8 cellular contexts compared by ENCODE assay signal in the genomic region with DNA sequence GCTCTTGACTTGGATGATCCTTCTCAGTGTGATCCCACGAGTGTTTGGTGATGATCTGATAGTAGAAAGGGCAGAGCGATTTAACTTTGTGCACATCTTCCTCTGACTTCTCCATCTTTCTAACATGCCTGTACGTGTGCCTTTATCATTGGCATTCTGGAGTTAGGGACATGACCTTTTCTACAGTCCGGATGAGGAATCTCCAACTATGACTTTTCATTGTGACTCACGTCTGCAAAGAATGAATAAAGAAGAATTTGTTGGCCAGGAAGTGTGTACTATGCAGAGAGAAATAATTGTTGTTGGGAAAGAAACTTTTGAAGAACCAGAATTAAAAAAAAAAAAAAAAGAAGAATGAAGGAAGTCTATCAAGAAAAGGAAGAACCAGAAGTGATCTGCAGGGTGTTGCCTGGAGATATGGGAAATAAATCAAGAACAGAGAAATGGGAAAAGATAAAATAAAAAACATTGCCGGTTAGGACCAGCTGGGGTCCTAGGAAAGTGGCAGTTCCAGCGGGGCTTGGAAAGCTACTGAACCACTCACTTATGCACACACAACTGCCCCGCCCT. TPM values are rescaled to one million over a fixed set of nuclear protein-coding genes. Genes with fewer than 3 reads are reported as not detected.
DNase-seq lines count a peak whose midpoint lies in the region; ATAC-seq and TF ChIP-seq lines count a peak whose summit lies in the region.

No MANE protein-coding gene starts in this region.

- peak overlapping the region; percentile 99 for H3K27ac ChIP-seq in GM23248
- H3K27ac ChIP-seq in left ventricle myocardium inferior (replicated peaks): peak overlapping the region; percentile 95
- H3K27ac ChIP-seq in smooth muscle cell (ENCODE audit: low read depth): peak overlapping the region; percentile 88

- H2AFZ ChIP-seq in GM23248 (no peak overlapping the region), smooth muscle cell (ENCODE audit: low read depth) (no peak overlapping the region)

- H3K79me2 ChIP-seq in GM23248 (ENCODE audit: insufficient read depth): peaks cover 92% of the 10 kb centered on the region
- H3K79me2 ChIP-seq in smooth muscle cell (ENCODE audit: low read depth): peaks cover 85% of the 10 kb centered on the region

- in situ Hi-C loops in GM23248 (cut with MboI): no loop called here

- H3K4me2 ChIP-seq in GM23248 (ENCODE audit: unreplicated experiment) (peak overlapping the region; percentile 77), smooth muscle cell (peak overlapping the region; percentile 75)

- H3K9ac ChIP-seq in GM23248 (peak overlapping the region; percentile 83), smooth muscle cell (ENCODE audit: low read depth) (no peak overlapping the region)

- DNase-seq in GM23248: peak; percentile 94
- no peak for DNase-seq in left ventricle myocardium inferior
- DNase-seq in smooth muscle cell (lab: John Stamatoyannopoulos, UW; ENCODE audit: unreplicated experiment): no peak
- no peak for DNase-seq in stimulated activated CD4-positive, alpha-beta T cell treated with anti-CD3 and anti-CD28 coated beads, Interleukin-2, amount 100 ng/mL, for 48 hours
- no peak for DNase-seq in SKM-1 treated with dmso at 0.1 percent for 144 hours (lab: John Stamatoyannopoulos, UW; ENCODE audit: unreplicated experiment)
- no peak for DNase-seq in amygdala (lab: John Stamatoyannopoulos, UW)

- no peak for ATAC-seq in GM19467 (IDR thresholded peaks at IDR 0.05; ENCODE audit: unreplicated experiment)

- H3K4me3 ChIP-seq in GM23248 (peak overlapping the region; percentile 65), WI38 (ENCODE audit: low read depth, low read length) (peak overlapping the region; percentile 42), left ventricle myocardium inferior (peak overlapping the region; percentile 40), smooth muscle cell (no peak overlapping the region)

- H3K9me2 ChIP-seq in GM23248 (ENCODE audit: insufficient read depth): no peaks in the 10 kb centered on the region

- H3K4me1 ChIP-seq in GM23248 (ENCODE audit: insufficient read depth) (peaks cover 63% of the 10 kb centered on the region), left ventricle myocardium inferior (peaks cover 93% of the 10 kb centered on the region), smooth muscle cell (ENCODE audit: low read depth) (peaks cover 32% of the 10 kb centered on the region)

- H4K20me1 ChIP-seq in GM23248 (ENCODE audit: insufficient read depth) (no peaks in the 10 kb centered on the region), smooth muscle cell (ENCODE audit: low read depth) (peaks cover 62% of the 10 kb centered on the region)

- intact Hi-C loops in left ventricle myocardium inferior (cut with micrococcal nuclease): no loop called here

- H3F3A ChIP-seq in GM23248 (ENCODE audit: insufficient read depth) (peaks cover 58% of the 10 kb centered on the region), smooth muscle cell (ENCODE audit: low read depth) (peaks cover 42% of the 10 kb centered on the region)

- H3K27me3 ChIP-seq in GM23248 (replicated peaks; ENCODE audit: insufficient read depth) (no peaks in the 10 kb centered on the region), left ventricle myocardium inferior (ENCODE audit: low read depth) (no peaks in the 10 kb centered on the region), smooth muscle cell (ENCODE audit: low read depth) (no peaks in the 10 kb centered on the region)

- 1 to 2% methylated on average over 8 of the region's 8 CpGs for WGBS in GM23248 (ENCODE audit: low coverage in 1 of 2, low lambda C conversion rate in 2 of 2, missing lambda C conversion rate in 2 of 2), 2 experiments
- 25% methylated on average over 8 of the region's 8 CpGs for WGBS in smooth muscle cell (ENCODE audit: low lambda C conversion rate)

- no peaks in the 10 kb centered on the region for H3K36me3 ChIP-seq in GM23248 (ENCODE audit: low read depth)
- H3K36me3 ChIP-seq in left ventricle myocardium inferior: peaks cover 3% of the 10 kb centered on the region
- no peaks in the 10 kb centered on the region for H3K36me3 ChIP-seq in smooth muscle cell (ENCODE audit: low read depth)

- no peak for TF ChIP-seq CTCF in WI38 (IDR thresholded peaks at IDR 0.05; ENCODE audit: low read depth, low read length)
- TF ChIP-seq CTCF in left ventricle myocardium inferior (IDR thresholded peaks at IDR 0.05; ENCODE audit: borderline replicate concordance): no peak
- TF ChIP-seq CTCF in smooth muscle cell (IDR thresholded peaks at IDR 0.05; ENCODE audit: borderline replicate concordance, insufficient read depth, poor library complexity, severe bottlenecking): no peak

- no peaks in the 10 kb centered on the region for H3K9me3 ChIP-seq in GM23248 (ENCODE audit: low read depth)
- H3K9me3 ChIP-seq in left ventricle myocardium inferior (replicated peaks): no peaks in the 10 kb centered on the region
- no peaks in the 10 kb centered on the region for H3K9me3 ChIP-seq in smooth muscle cell (replicated peaks; ENCODE audit: low read depth)

RNA-seq across cellular contexts. Expression of a gene that starts 25.3 kb away (rescaled TPM):
- total RNA-seq in GM23248 (2014; rRNA removed; shearing (Covaris generic)): 99.7 and 101 TPM in 2 replicates
- 80.2 and 86.0 TPM in 2 replicates for polyA plus RNA-seq in GM23248 (2016; fragmentation: Nextera tagmentation; extraction: Ambion mirVana)
- total RNA-seq in left ventricle myocardium inferior: 258 TPM
- 150 and 156 TPM in 2 replicates for total RNA-seq in smooth muscle cell
- 45.7 and 79.1 TPM in 2 replicates for polyA plus RNA-seq in smooth muscle cell
